In the genomic region with DNA sequence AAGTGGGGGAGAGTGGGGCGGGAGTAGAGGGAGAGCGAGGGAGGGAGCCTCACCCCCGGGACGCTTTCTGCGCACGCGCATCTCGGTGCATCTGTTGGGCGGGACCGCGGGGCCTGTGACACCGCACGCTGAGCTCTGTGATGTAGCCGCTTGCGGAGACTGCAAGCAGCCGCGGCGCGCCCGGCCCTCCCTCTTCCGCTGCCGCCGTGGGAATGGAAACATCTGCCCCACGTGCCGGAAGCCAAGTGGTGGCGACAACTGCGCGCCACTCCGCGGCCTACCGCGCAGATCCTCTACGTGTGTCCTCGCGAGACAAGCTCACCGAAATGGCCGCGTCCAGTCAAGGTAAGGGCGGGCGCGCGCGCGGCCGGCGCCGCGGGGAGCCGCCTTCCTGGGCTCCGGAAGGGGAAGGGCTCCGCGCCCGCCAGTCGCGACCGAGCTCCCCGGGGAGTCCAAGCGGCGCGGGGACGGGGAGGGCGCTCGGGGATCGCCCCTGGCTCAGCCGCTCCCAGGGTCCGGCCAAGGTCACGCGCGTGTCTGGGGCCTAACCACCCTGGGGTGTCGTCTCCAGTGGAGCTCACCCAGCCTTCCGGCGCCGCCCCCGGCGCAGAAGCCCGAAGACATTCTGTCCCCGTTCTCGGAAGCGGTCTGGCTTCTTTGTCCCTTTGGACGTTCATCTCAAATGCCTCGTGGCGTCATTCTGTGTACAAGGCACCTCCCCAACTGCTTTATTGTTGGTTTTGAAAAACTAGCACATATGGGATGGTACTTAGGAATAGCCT, we compare ENCODE assay signal across 8 cellular contexts. TPM values are rescaled to one million over a fixed set of nuclear protein-coding genes. Genes with fewer than 3 reads are reported as not detected.
A peak's percentile ranks its signal among the peaks of the same experiment; 100 is the strongest.
DNase-seq lines count a peak whose midpoint lies in the region; ATAC-seq and TF ChIP-seq lines count a peak whose summit lies in the region.

Gene FUNDC2, plus strand, starts transcription at position 118 of the 782 bp plus-strand sequence. Its CDS starts 95 bp downstream, at position 213.

- peak within 1 kb of the TSS; percentile 87 for H3K4me3 Mint-ChIP-seq in activated CD4-positive, alpha-beta T cell treated with anti-CD3 and anti-CD28 coated beads, Interleukin-2, amount 10 ng/mL, durations not matched to agents 7 days and 5 days

- no peak for TF ChIP-seq CTCF in C4-2B (conservative IDR thresholded peaks at IDR 0.05)
- TF ChIP-seq CTCF in coronary artery (IDR thresholded peaks at IDR 0.05) = no peak

- H3K27me3 Mint-ChIP-seq in activated CD4-positive, alpha-beta T cell treated with anti-CD3 and anti-CD28 coated beads, Interleukin-2, amount 10 ng/mL, durations not matched to agents 7 days and 5 days = peaks cover 11% of the 10 kb centered on the region

- peak within 1 kb of the TSS; percentile 96 for H3K27ac ChIP-seq in C4-2B
- H3K27ac ChIP-seq in coronary artery = peak within 1 kb of the TSS; percentile 80 to 95

- POLR2A ChIA-PET in activated CD4-positive, alpha-beta T cell treated with anti-CD3 and anti-CD28 coated beads, Interleukin-2, amount 10 ng/mL, durations not matched to agents 7 days and 5 days (lab: Charles Lee) = interaction anchor here (1.0 kb wide), 1 partner anchor 30 kb away, joined by 3 read pairs; no protein-coding TSS in a partner anchor

- CTCF ChIA-PET in activated CD4-positive, alpha-beta T cell treated with anti-CD3 and anti-CD28 coated beads, Interleukin-2, amount 10 ng/mL, durations not matched to agents 7 days and 5 days (lab: Charles Lee) = interaction anchor here (0.6 to 1.0 kb wide), 3 partner anchors 29 to 189 kb away, joined by 3 to 4 read pairs (median 3); no protein-coding TSS in a partner anchor

- peaks cover 22% of the 10 kb centered on the region for H3K4me1 Mint-ChIP-seq in activated CD4-positive, alpha-beta T cell treated with anti-CD3 and anti-CD28 coated beads, Interleukin-2, amount 10 ng/mL, durations not matched to agents 7 days and 5 days

- H3K4me3 ChIP-seq in coronary artery = peak within 1 kb of the TSS; percentile 74

- ATAC-seq in GM19372 (IDR thresholded peaks at IDR 0.05; ENCODE audit: low read depth, unreplicated experiment) (peak; percentile 86), HG03521 (IDR thresholded peaks at IDR 0.05; ENCODE audit: unreplicated experiment) (peak; percentile 93)

- DNase-seq in NCI-H69 (lab: John Stamatoyannopoulos, UW) (peak; percentile 98), coronary artery (ENCODE audit: low spot score) (peak; percentile 96), left kidney (ENCODE audit: low read depth, low spot score) (peak; percentile 97)
- peak; percentile 93 for DNase-seq in activated CD4-positive, alpha-beta T cell treated with anti-CD3 and anti-CD28 coated beads, Interleukin-2, amount 10 ng/mL, durations not matched to agents 7 days and 5 days
- peak; percentile 88 to 89 for DNase-seq in stimulated activated CD4-positive, alpha-beta T cell treated with anti-CD3 and anti-CD28 coated beads, Interleukin-2, amount 100 ng/mL, for 24 hours

- H3K27ac Mint-ChIP-seq in activated CD4-positive, alpha-beta T cell treated with anti-CD3 and anti-CD28 coated beads, Interleukin-2, amount 10 ng/mL, durations not matched to agents 7 days and 5 days = peak within 1 kb of the TSS; percentile 96

- H3K36me3 Mint-ChIP-seq in activated CD4-positive, alpha-beta T cell treated with anti-CD3 and anti-CD28 coated beads, Interleukin-2, amount 10 ng/mL, durations not matched to agents 7 days and 5 days (ENCODE audit: low read depth) = peaks cover 5% of the 10 kb centered on the region

- H3K9me3 Mint-ChIP-seq in activated CD4-positive, alpha-beta T cell treated with anti-CD3 and anti-CD28 coated beads, Interleukin-2, amount 10 ng/mL, durations not matched to agents 7 days and 5 days = no peaks in the 10 kb centered on the region

RNA-seq across cellular contexts. Expression of gene FUNDC2, which starts in this region (rescaled TPM):
- 10 to 100 TPM; 58.4 to 61.3 TPM for total RNA-seq in activated CD4-positive, alpha-beta T cell treated with anti-CD3 and anti-CD28 coated beads, Interleukin-2, amount 10 ng/mL, durations not matched to agents 7 days and 5 days

Comparison
In these comparisons a context has a peak if more than half of its experiments do, and no peak if none do; other contexts are left out.
1. Peak in every context shown above with its lines: DNase-seq, ATAC-seq, H3K4me3 ChIP-seq and H3K27ac ChIP-seq.